Comparison of ENCODE assay signal across 20 cellular contexts in the genomic region with DNA sequence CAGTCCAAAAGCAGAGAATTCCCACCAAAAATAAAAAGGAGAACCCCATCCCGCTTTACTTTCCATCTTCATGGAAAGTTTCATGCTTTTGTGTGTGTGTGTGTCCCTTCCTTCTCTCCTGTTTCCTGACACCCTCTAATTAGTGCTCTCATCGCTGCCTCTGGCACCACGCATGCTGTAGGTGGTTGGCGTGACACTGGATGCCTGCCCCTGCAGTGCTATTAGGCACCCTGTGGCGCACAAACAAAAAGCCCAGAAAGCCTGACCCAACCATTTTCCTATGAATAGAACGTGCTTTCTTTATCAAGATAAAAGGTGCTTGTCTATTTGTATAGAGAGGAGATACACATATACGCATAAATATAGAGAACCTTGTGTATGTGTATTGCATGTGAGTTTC.
A peak's percentile ranks its signal among the peaks of the same experiment; 100 is the strongest.
DNase-seq lines count a peak whose midpoint lies in the region; ATAC-seq and TF ChIP-seq lines count a peak whose summit lies in the region.
"Had no signal": no experiment of that assay in that cellular context is flagged by ENCODE, and none has a peak within 500 bp of the region (broad histone marks: within the 10 kb centered on the region; RNA-seq: fewer than 3 reads in every experiment).

No MANE protein-coding gene starts in this region.

- H3K18ac ChIP-seq in mesendoderm (ENCODE audit: low read length) = no peak overlapping the region

- no peaks in the 10 kb centered on the region for H3K9me3 ChIP-seq in HAP-1
- H3K9me3 ChIP-seq in aorta (ENCODE audit: control insufficient read depth, low read length) = no peaks in the 10 kb centered on the region
- no peaks in the 10 kb centered on the region for H3K9me3 ChIP-seq in ovary

- TF ChIP-seq POLR2A in ovary (IDR thresholded peaks at IDR 0.05) = no peak

- no peak for ATAC-seq in aorta (ENCODE audit: low FRiP score)
- ATAC-seq: left cardiac atrium; stimulated activated memory B cell treated with anti-CD40 and anti-IgM and Interleukin-4, amounts not matched to agents 10 μg/mL and 1 μg/mL and 100 μg/mL, for 72 hours; T-cell had no signal

- no peak overlapping the region for H3K9ac ChIP-seq in mesendoderm (ENCODE audit: low read length)

- H3K27ac ChIP-seq in mesendoderm (ENCODE audit: low read depth, low read length) (no peak overlapping the region), aorta (ENCODE audit: low read depth in 1 of 2, low read length in 2 of 2) (no peak overlapping the region), ovary (no peak overlapping the region)

- H3K23ac ChIP-seq in mesendoderm (ENCODE audit: low read length) = no peak overlapping the region

- H4K5ac ChIP-seq in mesendoderm (ENCODE audit: low read length) = no peak overlapping the region

- H3K4ac ChIP-seq in mesendoderm (ENCODE audit: low read depth, low read length) = no peak overlapping the region

- in situ Hi-C loops in HAP-1 (cut with MboI; ENCODE audit: low sequenced_read_pairs) = no loop called here

- H3K79me1 ChIP-seq in mesendoderm (ENCODE audit: low read length) = no peaks in the 10 kb centered on the region

- intact Hi-C loops in aorta (cut with DNase I) = no loop called here
- intact Hi-C loops in ovary (cut with DNase I) = no loop called here

- no peak overlapping the region for H4K8ac ChIP-seq in mesendoderm (ENCODE audit: low read depth, low read length)

- H3K4me3 ChIP-seq in HAP-1 (no peak overlapping the region), mesendoderm (ENCODE audit: low read length) (no peak overlapping the region), aorta (ENCODE audit: low read length in 2 of 2) (no peak overlapping the region), ovary (no peak overlapping the region)

- TF ChIP-seq CTCF in ovary (IDR thresholded peaks at IDR 0.05) = no peak

- no peaks in the 10 kb centered on the region for H3K79me2 ChIP-seq in mesendoderm (ENCODE audit: control insufficient read depth, insufficient read depth, low read length)

- H2AK5ac ChIP-seq in mesendoderm (ENCODE audit: low read length) = no peak overlapping the region

- no peak overlapping the region for H2BK120ac ChIP-seq in mesendoderm (ENCODE audit: low read depth, low read length)

- H3K56ac ChIP-seq in mesendoderm (ENCODE audit: low read length) = no peak overlapping the region

- no peak overlapping the region for H2BK15ac ChIP-seq in mesendoderm (replicated peaks; ENCODE audit: low read depth)

- no peaks in the 10 kb centered on the region for H3K36me3 ChIP-seq in HAP-1 (replicated peaks)
- H3K36me3 ChIP-seq in mesendoderm (ENCODE audit: control insufficient read depth, insufficient read depth, low read length) = no peaks in the 10 kb centered on the region
- no peaks in the 10 kb centered on the region for H3K36me3 ChIP-seq in aorta (ENCODE audit: control insufficient read depth in 1 of 2, insufficient read depth in 2 of 2, low read length in 1 of 2)
- no peaks in the 10 kb centered on the region for H3K36me3 ChIP-seq in ovary

- peak; percentile 49 to 65 for DNase-seq in HAP-1 (ENCODE audit: low spot score in 2 of 2)
- peak; percentile 98 for DNase-seq in NCI-H146 (lab: John Stamatoyannopoulos, UW)
- peak; percentile 93 for DNase-seq in NCI-H69 (lab: John Stamatoyannopoulos, UW)
- DNase-seq in mesendoderm = peak; percentile 12
- DNase-seq in DMS53 treated with DMSO at 0.1 percent for 48 hours (lab: John Stamatoyannopoulos, UW; ENCODE audit: unreplicated experiment) = no peak
- DNase-seq in aorta = no peak
- DNase-seq in ovary = no peak
- DNase-seq: activated T-cell treated with anti-CD3 and anti-CD28 coated beads, Interleukin-2, amount 50 U/mL, for 24 hours; CD4-positive, alpha-beta T cell; cortex of kidney; GF-D8; left cardiac atrium; NCI-H1694; NCI-H526; occipital lobe; SHP77; small intestine; stimulated activated CD4-positive, alpha-beta T cell treated with anti-CD3 and anti-CD28 coated beads, Interleukin-2, amount 100 ng/mL, for 24 hours; T-cell had no signal

- no peak for TF ChIP-seq EP300 in ovary (IDR thresholded peaks at IDR 0.05)

- peaks cover 4% of the 10 kb centered on the region; the same call in 1 of the 2 replicates for H3K27me3 ChIP-seq in HAP-1 (ENCODE audit: low read depth)
- no peaks in the 10 kb centered on the region for H3K27me3 ChIP-seq in mesendoderm (ENCODE audit: insufficient read depth, low read length, poor library complexity)
- peaks cover 0 to 4% of the 10 kb centered on the region in 2 donors for H3K27me3 ChIP-seq in aorta (ENCODE audit: control insufficient read depth in 1 of 2, insufficient read depth in 2 of 2, low read length in 1 of 2)
- H3K27me3 ChIP-seq in ovary = no peaks in the 10 kb centered on the region

- no peak overlapping the region for H3K4me2 ChIP-seq in mesendoderm (ENCODE audit: low read length)

- no peak overlapping the region for H2BK5ac ChIP-seq in mesendoderm (ENCODE audit: low read length)

- H3K4me1 ChIP-seq in HAP-1 (no peaks in the 10 kb centered on the region), mesendoderm (ENCODE audit: control insufficient read depth, low read depth, low read length) (no peaks in the 10 kb centered on the region), aorta (ENCODE audit: control insufficient read depth in 1 of 2, insufficient read depth in 2 of 2, low read length in 2 of 2) (no peaks in the 10 kb centered on the region), ovary (ENCODE audit: insufficient read depth) (no peaks in the 10 kb centered on the region)

- no CpG with 5 or more reads among the region's 7 CpGs for WGBS in mesendoderm (ENCODE audit: extremely low coverage, insufficient coverage, low lambda C conversion rate)
- 69 to 73% methylated on average over 7 of the region's 7 CpGs for WGBS in aorta, 2 donors
- 78 to 88% (median 78%) methylated on average over 7 of the region's 7 CpGs for WGBS in ovary, 3 donors

Comparison
In these comparisons a context has a peak if more than half of its experiments do, and no peak if none do; other contexts are left out.
1. DNase-seq: peak in HAP-1 (2 of 2), NCI-H146 (single experiment), NCI-H69 (single experiment) and mesendoderm (single experiment); none in DMS53 treated with DMSO at 0.1 percent for 48 hours (single experiment), aorta (0 of 2) and ovary (0 of 5).